ENCODE assay signal across 1 cellular context in genomic region chr5:36724429-36725332, GRCh38.
TF ChIP-seq lines count a peak whose summit lies in the region.

No MANE protein-coding gene starts in this region.

TF ChIP-seq in GM23338, 12 proteins besides CTCF, POLR2A, EP300 and RAD21 (continued from another document):
- no peak for TF ChIP-seq ZNF462 (CRISPR knock-in tag; IDR thresholded peaks at IDR 0.05)
- no peak for TF ChIP-seq CREB1 (CRISPR knock-in tag; IDR thresholded peaks at IDR 0.05; ENCODE audit: low read depth)
- no peak for TF ChIP-seq REST (IDR thresholded peaks at IDR 0.05; ENCODE audit: unreplicated experiment)
- TF ChIP-seq NANOG (IDR thresholded peaks at IDR 0.05; ENCODE audit: borderline replicate concordance) = no peak
- TF ChIP-seq JUNB (IDR thresholded peaks at IDR 0.05; ENCODE audit: unreplicated experiment) = no peak
- TF ChIP-seq EZH2 (IDR thresholded peaks at IDR 0.05; ENCODE audit: low read depth, unreplicated experiment) = no peak
- TF ChIP-seq STAT1 (IDR thresholded peaks at IDR 0.05; ENCODE audit: unreplicated experiment) = no peak
- TF ChIP-seq ZNF114 (CRISPR knock-in tag; IDR thresholded peaks at IDR 0.05) = no peak
